1 cellular context compared by ENCODE assay signal in genomic region chr3:51995346-51996156, GRCh38.
TF ChIP-seq lines count a peak whose summit lies in the region.

TSS of gene RPL29 (minus strand) at chr3:51995895. CDS start at chr3:51995461, 434 bp downstream.

TF ChIP-seq in HepG2, 621 proteins besides CTCF, POLR2A, EP300 and RAD21 (continued from another document and continues in another):
- TF ChIP-seq IKZF5 (CRISPR knock-in tag; IDR thresholded peaks at IDR 0.05): peak; percentile 94
- TF ChIP-seq HMG20A (CRISPR knock-in tag; IDR thresholded peaks at IDR 0.05; ENCODE audit: borderline replicate concordance): peak; percentile 32; the same call in 1 of the 2 replicates
- peak; percentile 94 for TF ChIP-seq HDAC1 (CRISPR knock-in tag; IDR thresholded peaks at IDR 0.05)
- TF ChIP-seq RFXANK (CRISPR knock-in tag; IDR thresholded peaks at IDR 0.05): peak; percentile 87; the same call in 1 of the 2 replicates
- no peak for TF ChIP-seq PCBP2 (optimal IDR thresholded peaks at IDR 0.05; ENCODE audit: low read depth, low read length, poor library complexity, severe bottlenecking)
- TF ChIP-seq ERF (CRISPR knock-in tag; IDR thresholded peaks at IDR 0.05): peak; percentile 94
- 0 out of 2 replicates have a peak, but pooled peaks have one; percentile 25 for TF ChIP-seq ZHX1 (CRISPR knock-in tag; IDR thresholded peaks at IDR 0.05; ENCODE audit: low read depth)
- TF ChIP-seq CENPT (CRISPR knock-in tag; IDR thresholded peaks at IDR 0.05; ENCODE audit: low read depth): 0 out of 2 replicates have a peak, but pooled peaks have one; percentile 47
- TF ChIP-seq ZNF563 (CRISPR knock-in tag; IDR thresholded peaks at IDR 0.05): peak; percentile 43; the same call in 1 of the 2 replicates
- no peak for TF ChIP-seq ZBED4 (CRISPR knock-in tag; IDR thresholded peaks at IDR 0.05; ENCODE audit: borderline replicate concordance)
- TF ChIP-seq HOXA7 (CRISPR knock-in tag; IDR thresholded peaks at IDR 0.05): no peak
- TF ChIP-seq ZNF362 (CRISPR knock-in tag; IDR thresholded peaks at IDR 0.05; ENCODE audit: borderline replicate concordance): peak; percentile 70; the same call in 1 of the 2 replicates
- peak; percentile 94 for TF ChIP-seq MXD3 (CRISPR knock-in tag; IDR thresholded peaks at IDR 0.05)
- peak; percentile 83; the same call in 1 of the 2 replicates for TF ChIP-seq KIAA2018 (CRISPR knock-in tag; IDR thresholded peaks at IDR 0.05; ENCODE audit: borderline replicate concordance)
- no peak; the same call in 1 of the 2 replicates for TF ChIP-seq ZSCAN20 (CRISPR knock-in tag; IDR thresholded peaks at IDR 0.05; ENCODE audit: borderline replicate concordance)
- peak; percentile 93; the same call in 1 of the 2 replicates for TF ChIP-seq NFKB2 (CRISPR knock-in tag; IDR thresholded peaks at IDR 0.05; ENCODE audit: borderline replicate concordance)
- peak; percentile 35; the same call in 1 of the 2 replicates for TF ChIP-seq SP2 (CRISPR knock-in tag; IDR thresholded peaks at IDR 0.05)
- TF ChIP-seq ZNF740 (CRISPR knock-in tag; IDR thresholded peaks at IDR 0.05): peak; percentile 97
- no peak for TF ChIP-seq ZNF432 (CRISPR knock-in tag; IDR thresholded peaks at IDR 0.05; ENCODE audit: borderline replicate concordance)
- TF ChIP-seq ZNF704 (CRISPR knock-in tag; IDR thresholded peaks at IDR 0.05; ENCODE audit: borderline replicate concordance): peak; percentile 90
- TF ChIP-seq KDM5A (IDR thresholded peaks at IDR 0.05; ENCODE audit: borderline replicate concordance, low read length): peak; percentile 96
- TF ChIP-seq ZMYM2 (CRISPR knock-in tag; IDR thresholded peaks at IDR 0.05): no peak
- peak; percentile 56; the same call in 1 of the 2 replicates for TF ChIP-seq HNF4G (IDR thresholded peaks at IDR 0.05; ENCODE audit: borderline replicate concordance, low read depth, low read length)
- no peak for TF ChIP-seq HNF4G (CRISPR knock-in tag; IDR thresholded peaks at IDR 0.05; ENCODE audit: borderline replicate concordance, low read depth)
- no peak for TF ChIP-seq MNT (IDR thresholded peaks at IDR 0.05)
- peak; percentile 96 for TF ChIP-seq ASH2L (IDR thresholded peaks at IDR 0.05; ENCODE audit: insufficient read length, low read depth, low read length)
- TF ChIP-seq TFE3 (CRISPR knock-in tag; IDR thresholded peaks at IDR 0.05): peak; percentile 71; the same call in 1 of the 2 replicates
- TF ChIP-seq DMAP1 (CRISPR knock-in tag; IDR thresholded peaks at IDR 0.05): peak; percentile 97
- peak; percentile 94 for TF ChIP-seq ZNF414 (CRISPR knock-in tag; IDR thresholded peaks at IDR 0.05)
